In the genomic region with DNA sequence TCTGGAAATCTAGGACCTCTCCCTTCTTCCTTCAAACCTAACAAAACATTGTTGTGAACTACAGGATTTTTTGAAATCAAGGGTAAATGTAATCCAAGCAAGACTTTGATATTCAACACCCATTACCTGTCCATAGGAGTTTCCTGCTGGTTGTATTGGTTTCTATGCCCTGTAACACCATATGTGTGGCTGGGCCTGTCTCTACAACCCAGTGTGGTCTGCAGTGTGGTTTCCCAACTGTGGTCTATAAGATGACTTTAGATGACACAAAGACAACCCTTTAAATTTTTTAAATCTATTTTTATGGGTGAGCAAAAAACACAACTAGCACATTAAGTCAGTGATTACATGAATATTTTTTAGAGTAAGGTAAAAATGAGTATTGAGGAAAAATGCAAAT, we compare ENCODE assay signal across 21 cellular contexts.
DNase-seq lines count a peak whose midpoint lies in the region; ATAC-seq, FAIRE-seq and TF ChIP-seq lines count a peak whose summit lies in the region.
"Had no signal": no experiment of that assay in that cellular context is flagged by ENCODE, and none has a peak within 500 bp of the region (broad histone marks: within the 10 kb centered on the region; RNA-seq: fewer than 3 reads in every experiment).

No MANE protein-coding gene starts in this region.

- no peaks in the 10 kb centered on the region for H3K4me1 ChIP-seq in ascending aorta
- H3K4me1 ChIP-seq: HAP-1 had no signal

- H3K27me3 ChIP-seq in ascending aorta, result no peaks in the 10 kb centered on the region

- ATAC-seq in WTC11 (peak; percentile 61), HG03521 (IDR thresholded peaks at IDR 0.05; ENCODE audit: unreplicated experiment) (no peak)
- ATAC-seq: SK-N-SH treated with all-trans-retinoic acid at 6 μM for 48 hours had no signal

- H3K36me3 Mint-ChIP-seq in activated CD4-positive, alpha-beta T cell treated with anti-CD3 and anti-CD28 coated beads, Interleukin-2, amount 10 ng/mL, durations not matched to agents 7 days and 5 days (ENCODE audit: low read depth), result no peaks in the 10 kb centered on the region
- no peaks in the 10 kb centered on the region for H3K36me3 Mint-ChIP-seq in WTC11
- H3K36me3 Mint-ChIP-seq in immature natural killer cell, result peaks cover 0 to 3% (median 0%) of the 10 kb centered on the region in 3 donors

- intact Hi-C loops in ascending aorta (cut with DNase I), result no loop called here

- H3K4me1 Mint-ChIP-seq in activated CD4-positive, alpha-beta T cell treated with anti-CD3 and anti-CD28 coated beads, Interleukin-2, amount 10 ng/mL, durations not matched to agents 7 days and 5 days, result peaks cover 2% of the 10 kb centered on the region
- H3K4me1 Mint-ChIP-seq in WTC11 (peaks cover 14% of the 10 kb centered on the region), immature natural killer cell (peaks cover 4 to 20% of the 10 kb centered on the region in 2 donors)

- TF ChIP-seq CTCF in WTC11 (IDR thresholded peaks at IDR 0.05) (no peak), ascending aorta (IDR thresholded peaks at IDR 0.05) (no peak)

- no peak overlapping the region for H3K4me3 ChIP-seq in ascending aorta
- H3K4me3 ChIP-seq: HAP-1 had no signal

- peaks cover 3% of the 10 kb centered on the region for H3K9me3 Mint-ChIP-seq in activated CD4-positive, alpha-beta T cell treated with anti-CD3 and anti-CD28 coated beads, Interleukin-2, amount 10 ng/mL, durations not matched to agents 7 days and 5 days
- H3K9me3 Mint-ChIP-seq in WTC11, result peaks cover 4% of the 10 kb centered on the region
- H3K9me3 Mint-ChIP-seq in immature natural killer cell, result peaks cover 0 to 5% (median 0%) of the 10 kb centered on the region in 6 donors

- H3K27ac Mint-ChIP-seq in activated CD4-positive, alpha-beta T cell treated with anti-CD3 and anti-CD28 coated beads, Interleukin-2, amount 10 ng/mL, durations not matched to agents 7 days and 5 days, result no peak overlapping the region
- no peak overlapping the region for H3K27ac Mint-ChIP-seq in WTC11
- peak overlapping the region in 3 of 6 donors; percentile 22 to 51 (median 31) for H3K27ac Mint-ChIP-seq in immature natural killer cell

- H3K9me3 ChIP-seq in ascending aorta, result peaks cover 0 to 14% of the 10 kb centered on the region in 2 donors
- H3K9me3 ChIP-seq: HAP-1 had no signal

- H3K36me3 ChIP-seq in ascending aorta, result peaks cover 0 to 4% of the 10 kb centered on the region in 2 donors
- H3K36me3 ChIP-seq: HAP-1 had no signal

- POLR2A ChIA-PET in activated CD4-positive, alpha-beta T cell treated with anti-CD3 and anti-CD28 coated beads, Interleukin-2, amount 10 ng/mL, durations not matched to agents 7 days and 5 days (lab: Charles Lee), result no interaction called here
- POLR2A ChIA-PET in WTC11 (lab: Charles Lee), result interaction anchor here (0.7 kb wide), 1 partner anchor 296 kb away, joined by 3 read pairs; no protein-coding TSS in a partner anchor

- CTCF ChIA-PET in activated CD4-positive, alpha-beta T cell treated with anti-CD3 and anti-CD28 coated beads, Interleukin-2, amount 10 ng/mL, durations not matched to agents 7 days and 5 days (lab: Charles Lee), result no interaction called here
- CTCF ChIA-PET in WTC11 (lab: Charles Lee), result no interaction called here

- no peak overlapping the region for H3K27ac ChIP-seq in ascending aorta
- H3K27ac ChIP-seq: C4-2B had no signal

- peak; percentile 13 for DNase-seq in activated CD4-positive, alpha-beta T cell treated with anti-CD3 and anti-CD28 coated beads, Interleukin-2, amount 10 ng/mL, durations not matched to agents 7 days and 5 days
- no peak for DNase-seq in activated CD4-positive, alpha-beta T cell treated with anti-CD3 and anti-CD28 coated beads, Interleukin-2, amount 50 U/mL, for 48 hours
- no peak for DNase-seq in GM19239 (ENCODE audit: insufficient read length, low spot score)
- no peak for DNase-seq in WTC11 (ENCODE audit: low spot score)
- peak in 2 of 3 donors; percentile 4 to 19 for DNase-seq in immature natural killer cell
- DNase-seq in ascending aorta (ENCODE audit: low spot score in 2 of 2), result no peak
- DNase-seq in GOT3 (lab: John Stamatoyannopoulos, UW), result no peak
- DNase-seq: Calu3; CD8-positive, alpha-beta memory T cell; DMS153; GDM1; KG1; NCI-H1694; NCI-H2081; NCI-H2171 treated with DMSO at 0.1 percent for 48 hours; NCI-H526; SIG-M5 had no signal

- peak; percentile 14 for FAIRE-seq in GM19239 (lab: Jason Lieb, UNC)

- no peaks in the 10 kb centered on the region for H3K27me3 Mint-ChIP-seq in activated CD4-positive, alpha-beta T cell treated with anti-CD3 and anti-CD28 coated beads, Interleukin-2, amount 10 ng/mL, durations not matched to agents 7 days and 5 days
- no peaks in the 10 kb centered on the region for H3K27me3 Mint-ChIP-seq in WTC11 (ENCODE audit: low read depth)
- H3K27me3 Mint-ChIP-seq in immature natural killer cell (ENCODE audit: low read depth in 3 of 3), result no peaks in the 10 kb centered on the region
- H3K27me3 Mint-ChIP-seq: CD8-positive, alpha-beta memory T cell had no signal

- H3K4me3 Mint-ChIP-seq in activated CD4-positive, alpha-beta T cell treated with anti-CD3 and anti-CD28 coated beads, Interleukin-2, amount 10 ng/mL, durations not matched to agents 7 days and 5 days, result no peak overlapping the region
- H3K4me3 Mint-ChIP-seq in WTC11 (no peak overlapping the region), immature natural killer cell (no peak overlapping the region)

TF ChIP-seq in WTC11, 78 proteins besides CTCF, POLR2A, EP300 and RAD21 (continues in another document):
- TF ChIP-seq CBFB (CRISPR knock-in tag; IDR thresholded peaks at IDR 0.05; ENCODE audit: low read depth) (no peak), TCF7 (CRISPR knock-in tag; IDR thresholded peaks at IDR 0.05; ENCODE audit: low read depth) (no peak), ESRRA (CRISPR knock-in tag; IDR thresholded peaks at IDR 0.05; ENCODE audit: borderline replicate concordance) (no peak), SOX15 (CRISPR knock-in tag; IDR thresholded peaks at IDR 0.05) (no peak), CREB1 (CRISPR knock-in tag; IDR thresholded peaks at IDR 0.05) (no peak)
- TF ChIP-seq, protein P1, sequence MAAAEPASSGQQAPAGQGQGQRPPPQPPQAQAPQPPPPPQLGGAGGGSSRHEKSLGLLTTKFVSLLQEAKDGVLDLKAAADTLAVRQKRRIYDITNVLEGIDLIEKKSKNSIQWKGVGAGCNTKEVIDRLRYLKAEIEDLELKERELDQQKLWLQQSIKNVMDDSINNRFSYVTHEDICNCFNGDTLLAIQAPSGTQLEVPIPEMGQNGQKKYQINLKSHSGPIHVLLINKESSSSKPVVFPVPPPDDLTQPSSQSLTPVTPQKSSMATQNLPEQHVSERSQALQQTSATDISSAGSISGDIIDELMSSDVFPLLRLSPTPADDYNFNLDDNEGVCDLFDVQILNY (CRISPR knock-in tag; IDR thresholded peaks at IDR 0.05), result no peak
- TF ChIP-seq, protein P2, sequence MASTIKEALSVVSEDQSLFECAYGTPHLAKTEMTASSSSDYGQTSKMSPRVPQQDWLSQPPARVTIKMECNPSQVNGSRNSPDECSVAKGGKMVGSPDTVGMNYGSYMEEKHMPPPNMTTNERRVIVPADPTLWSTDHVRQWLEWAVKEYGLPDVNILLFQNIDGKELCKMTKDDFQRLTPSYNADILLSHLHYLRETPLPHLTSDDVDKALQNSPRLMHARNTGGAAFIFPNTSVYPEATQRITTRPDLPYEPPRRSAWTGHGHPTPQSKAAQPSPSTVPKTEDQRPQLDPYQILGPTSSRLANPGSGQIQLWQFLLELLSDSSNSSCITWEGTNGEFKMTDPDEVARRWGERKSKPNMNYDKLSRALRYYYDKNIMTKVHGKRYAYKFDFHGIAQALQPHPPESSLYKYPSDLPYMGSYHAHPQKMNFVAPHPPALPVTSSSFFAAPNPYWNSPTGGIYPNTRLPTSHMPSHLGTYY (CRISPR knock-in tag; IDR thresholded peaks at IDR 0.05), result no peak
- TF ChIP-seq, protein P3, sequence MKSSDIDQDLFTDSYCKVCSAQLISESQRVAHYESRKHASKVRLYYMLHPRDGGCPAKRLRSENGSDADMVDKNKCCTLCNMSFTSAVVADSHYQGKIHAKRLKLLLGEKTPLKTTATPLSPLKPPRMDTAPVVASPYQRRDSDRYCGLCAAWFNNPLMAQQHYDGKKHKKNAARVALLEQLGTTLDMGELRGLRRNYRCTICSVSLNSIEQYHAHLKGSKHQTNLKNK (CRISPR knock-in tag; IDR thresholded peaks at IDR 0.05), result no peak
- TF ChIP-seq, protein P4, sequence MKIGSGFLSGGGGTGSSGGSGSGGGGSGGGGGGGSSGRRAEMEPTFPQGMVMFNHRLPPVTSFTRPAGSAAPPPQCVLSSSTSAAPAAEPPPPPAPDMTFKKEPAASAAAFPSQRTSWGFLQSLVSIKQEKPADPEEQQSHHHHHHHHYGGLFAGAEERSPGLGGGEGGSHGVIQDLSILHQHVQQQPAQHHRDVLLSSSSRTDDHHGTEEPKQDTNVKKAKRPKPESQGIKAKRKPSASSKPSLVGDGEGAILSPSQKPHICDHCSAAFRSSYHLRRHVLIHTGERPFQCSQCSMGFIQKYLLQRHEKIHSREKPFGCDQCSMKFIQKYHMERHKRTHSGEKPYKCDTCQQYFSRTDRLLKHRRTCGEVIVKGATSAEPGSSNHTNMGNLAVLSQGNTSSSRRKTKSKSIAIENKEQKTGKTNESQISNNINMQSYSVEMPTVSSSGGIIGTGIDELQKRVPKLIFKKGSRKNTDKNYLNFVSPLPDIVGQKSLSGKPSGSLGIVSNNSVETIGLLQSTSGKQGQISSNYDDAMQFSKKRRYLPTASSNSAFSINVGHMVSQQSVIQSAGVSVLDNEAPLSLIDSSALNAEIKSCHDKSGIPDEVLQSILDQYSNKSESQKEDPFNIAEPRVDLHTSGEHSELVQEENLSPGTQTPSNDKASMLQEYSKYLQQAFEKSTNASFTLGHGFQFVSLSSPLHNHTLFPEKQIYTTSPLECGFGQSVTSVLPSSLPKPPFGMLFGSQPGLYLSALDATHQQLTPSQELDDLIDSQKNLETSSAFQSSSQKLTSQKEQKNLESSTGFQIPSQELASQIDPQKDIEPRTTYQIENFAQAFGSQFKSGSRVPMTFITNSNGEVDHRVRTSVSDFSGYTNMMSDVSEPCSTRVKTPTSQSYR (CRISPR knock-in tag; IDR thresholded peaks at IDR 0.05), result no peak

Comparison
In these comparisons a context has a peak if more than half of its experiments do, and no peak if none do; other contexts are left out.
1. DNase-seq: peak in activated CD4-positive, alpha-beta T cell treated with anti-CD3 and anti-CD28 coated beads, Interleukin-2, amount 10 ng/mL, durations not matched to agents 7 days and 5 days (single experiment) and immature natural killer cell (2 of 3); none in activated CD4-positive, alpha-beta T cell treated with anti-CD3 and anti-CD28 coated beads, Interleukin-2, amount 50 U/mL, for 48 hours (0 of 2), GM19239 (single experiment), WTC11 (single experiment), ascending aorta (0 of 2) and GOT3 (single experiment).